ENCODE assay signal across 1 cellular context in the genomic region with DNA sequence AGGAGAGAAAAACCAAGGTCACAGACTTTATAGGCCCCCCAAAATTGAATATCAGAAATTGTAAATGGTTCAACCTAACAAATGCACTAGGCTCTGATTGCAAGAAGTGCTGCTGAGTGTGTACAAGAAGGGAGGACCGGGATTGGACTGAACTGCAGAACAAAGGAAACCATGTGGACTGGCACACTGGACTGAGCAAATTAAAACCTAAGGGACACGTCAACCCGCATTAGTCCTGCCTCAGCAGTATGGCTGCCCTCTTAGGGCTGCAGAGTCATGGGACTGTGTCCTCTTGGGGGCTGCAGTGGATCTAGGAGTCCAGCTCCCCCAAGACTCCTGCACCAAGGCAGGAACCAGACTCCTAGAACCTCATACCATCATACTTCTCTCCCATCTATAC.
TF ChIP-seq lines count a peak whose summit lies in the region.

No MANE protein-coding gene starts in this region.

TF ChIP-seq in GM12878, 131 proteins besides CTCF, POLR2A, EP300 and RAD21:
- TF ChIP-seq, protein P1, sequence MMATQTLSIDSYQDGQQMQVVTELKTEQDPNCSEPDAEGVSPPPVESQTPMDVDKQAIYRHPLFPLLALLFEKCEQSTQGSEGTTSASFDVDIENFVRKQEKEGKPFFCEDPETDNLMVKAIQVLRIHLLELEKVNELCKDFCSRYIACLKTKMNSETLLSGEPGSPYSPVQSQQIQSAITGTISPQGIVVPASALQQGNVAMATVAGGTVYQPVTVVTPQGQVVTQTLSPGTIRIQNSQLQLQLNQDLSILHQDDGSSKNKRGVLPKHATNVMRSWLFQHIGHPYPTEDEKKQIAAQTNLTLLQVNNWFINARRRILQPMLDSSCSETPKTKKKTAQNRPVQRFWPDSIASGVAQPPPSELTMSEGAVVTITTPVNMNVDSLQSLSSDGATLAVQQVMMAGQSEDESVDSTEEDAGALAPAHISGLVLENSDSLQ (IDR thresholded peaks at IDR 0.05) = no peak
- TF ChIP-seq NR2F1 (conservative IDR thresholded peaks at IDR 0.05) = no peak
- no peak for TF ChIP-seq CHD1 (IDR thresholded peaks at IDR 0.05; ENCODE audit: low read depth, low read length)
